In genomic region chr16:15403392-15403995, GRCh38 we compare ENCODE assay signal across 17 cellular contexts. TPM values are rescaled to one million over a fixed set of nuclear protein-coding genes. Genes with fewer than 3 reads are reported as not detected.
A peak's percentile ranks its signal among the peaks of the same experiment; 100 is the strongest.
DNase-seq lines count a peak whose midpoint lies in the region; ATAC-seq and TF ChIP-seq lines count a peak whose summit lies in the region.
"Had no signal": no experiment of that assay in that cellular context is flagged by ENCODE, and none has a peak within 500 bp of the region (broad histone marks: within the 10 kb centered on the region; RNA-seq: fewer than 3 reads in every experiment).

No MANE protein-coding gene starts in this region.

- H3K36me3 ChIP-seq in HUES48 (ENCODE audit: control insufficient read depth, insufficient read depth, low read length) (no peaks in the 10 kb centered on the region), PC-9 (ENCODE audit: low read depth) (no peaks in the 10 kb centered on the region), tibial nerve (peaks cover 0 to 33% (median 4%) of the 10 kb centered on the region in 3 donors), vagina (no peaks in the 10 kb centered on the region)
- H3K36me3 ChIP-seq: neutrophil had no signal

- no peaks in the 10 kb centered on the region for H3K9me2 ChIP-seq in PC-9 (ENCODE audit: insufficient read depth)

- H3K4me1 ChIP-seq in HUES48 (ENCODE audit: control insufficient read depth, insufficient read depth, low read length) (peaks cover 14% of the 10 kb centered on the region), PC-9 (replicated peaks; ENCODE audit: insufficient read depth) (peaks cover 9% of the 10 kb centered on the region), tibial nerve (no peaks in the 10 kb centered on the region), vagina (no peaks in the 10 kb centered on the region)
- H3K4me1 ChIP-seq: A549 had no signal

- CTCF ChIA-PET in PC-9 (lab: Charles Lee), result interaction anchor here (0.7 kb wide), 1 partner anchor 64 kb away, joined by 3 read pairs; no protein-coding TSS in a partner anchor

- no peak for TF ChIP-seq EP300 in tibial nerve (IDR thresholded peaks at IDR 0.05)

- H3K27me3 ChIP-seq in HUES48 (ENCODE audit: control insufficient read depth, insufficient read depth, low read length), result no peaks in the 10 kb centered on the region
- H3K27me3 ChIP-seq in PC-9 (ENCODE audit: insufficient read depth, low read depth), result no peaks in the 10 kb centered on the region
- H3K27me3 ChIP-seq in tibial nerve, result no peaks in the 10 kb centered on the region
- no peaks in the 10 kb centered on the region for H3K27me3 ChIP-seq in vagina
- H3K27me3 ChIP-seq: neutrophil had no signal

- TF ChIP-seq POLR2A in tibial nerve (IDR thresholded peaks at IDR 0.05) (no peak), vagina (IDR thresholded peaks at IDR 0.05) (no peak)

- POLR2A ChIA-PET in PC-9 (lab: Charles Lee; ENCODE audit: unreplicated experiment), result interaction anchor here (0.6 kb wide), 1 partner anchor 54 kb away, joined by 8 read pairs; no protein-coding TSS in a partner anchor

- intact Hi-C loops in PC-9 (cut with micrococcal nuclease; ENCODE audit: unreplicated experiment) (no loop called here), vagina (cut with DNase I) (no loop called here)

- peak overlapping the region; percentile 49 for H3K27ac ChIP-seq in HUES48 (ENCODE audit: low read depth, low read length)
- H3K27ac ChIP-seq in PC-9, result peak overlapping the region; percentile 32
- H3K27ac ChIP-seq in tibial nerve, result peak overlapping the region in 1 of 4 donors; percentile 61
- no peak overlapping the region for H3K27ac ChIP-seq in vagina
- H3K27ac ChIP-seq: A549, neutrophil had no signal

- H3K9ac ChIP-seq in HUES48 (ENCODE audit: low read depth, low read length), result no peak overlapping the region

- H3K4me3 ChIP-seq in AG10803 (ENCODE audit: low read length) (no peak overlapping the region), HUES48 (ENCODE audit: low read depth, low read length) (no peak overlapping the region), PC-9 (no peak overlapping the region), fibroblast of mammary gland (ENCODE audit: control insufficient read depth, low read depth, low read length) (no peak overlapping the region), tibial nerve (no peak overlapping the region), vagina (no peak overlapping the region)
- H3K4me3 ChIP-seq: A549 had no signal

- WGBS in tibial nerve, 2 donors, result 94 to 96% methylated on average over 9 of the region's 9 CpGs

- TF ChIP-seq CTCF in AG10803 (conservative IDR thresholded peaks at IDR 0.05; ENCODE audit: low read length), result no peak
- TF ChIP-seq CTCF in PC-9 (conservative IDR thresholded peaks at IDR 0.05), result no peak
- TF ChIP-seq CTCF in fibroblast of mammary gland (conservative IDR thresholded peaks at IDR 0.05; ENCODE audit: control insufficient read depth, insufficient read depth, low read depth, low read length), result no peak
- no peak for TF ChIP-seq CTCF in tibial nerve (IDR thresholded peaks at IDR 0.05)
- TF ChIP-seq CTCF in vagina (IDR thresholded peaks at IDR 0.05), result no peak

- peak overlapping the region; percentile 16; the same call in 1 of the 2 replicates for H3K4me2 ChIP-seq in PC-9
- H3K4me2 ChIP-seq: A549 had no signal

- H3K9me3 ChIP-seq in HUES48 (ENCODE audit: control insufficient read depth, insufficient read depth, low read length), result no peaks in the 10 kb centered on the region
- H3K9me3 ChIP-seq in PC-9 (ENCODE audit: insufficient read depth, low read depth), result no peaks in the 10 kb centered on the region
- H3K9me3 ChIP-seq in tibial nerve, result no peaks in the 10 kb centered on the region
- no peaks in the 10 kb centered on the region for H3K9me3 ChIP-seq in vagina
- H3K9me3 ChIP-seq: A549, neutrophil had no signal

- H4K20me1 ChIP-seq in PC-9 (ENCODE audit: insufficient read depth), result no peaks in the 10 kb centered on the region

- H3K79me2 ChIP-seq in PC-9 (ENCODE audit: low read depth), result no peaks in the 10 kb centered on the region

- DNase-seq in AG10803 (ENCODE audit: low read depth) (peak; percentile 21), PC-9 (peak; percentile 25 to 81), fibroblast of mammary gland (ENCODE audit: low read depth) (peak; percentile 5), tibial nerve (ENCODE audit: low spot score in 2 of 2) (no peak), vagina (ENCODE audit: extremely low spot score in 2 of 2) (no peak)
- no peak for DNase-seq in activated CD8-positive, alpha-beta memory T cell treated with anti-CD3 and anti-CD28 coated beads for 24 hours
- DNase-seq: activated CD4-positive, alpha-beta T cell treated with anti-CD3 and anti-CD28 coated beads, Interleukin-2, amount 50 U/mL, for 4 hours; dermis blood vessel endothelial cell; MM.1S; NCI-H2227 treated with DMSO at 0.1 percent for 48 hours; stimulated activated naive CD8-positive, alpha-beta T cell treated with anti-CD3 and anti-CD28 coated beads, Interleukin-15, amount 100 ng/mL, for 72 hours had no signal

- H3F3A ChIP-seq in PC-9 (ENCODE audit: insufficient read depth, low read depth), result peaks cover 15% of the 10 kb centered on the region; the same call in 1 of the 2 replicates

- no peak overlapping the region for H2AFZ ChIP-seq in PC-9

- ATAC-seq in HG02884 (IDR thresholded peaks at IDR 0.05; ENCODE audit: unreplicated experiment), result no peak
- ATAC-seq: A549; HCT116; stimulated activated naive CD8-positive, alpha-beta T cell treated with anti-CD3 and anti-CD28 coated beads, Interleukin-15, amount 100 ng/mL, for 72 hours had no signal

- BruUV-seq in PC-9 (replicated peaks; lab: Mats Ljungman, UMichigan), result no TSS peak

RNA-seq across cellular contexts. Expression of gene MPV17L, which starts 7.9 kb away (rescaled TPM):
- total RNA-seq in PC-9 (2021) (0.11 TPM in 1 of 2 replicates, not detected in the other), tibial nerve (10 to 100 TPM in 3 of 4 donors, 1 to 10 TPM in 1; 5.9 to 18.6 (median 11.8) TPM), vagina (4.4 TPM)
- total RNA-seq: T-helper 1 cell treated with Interleukin-12 subunit alpha and Interleukin-12 subunit beta and Interleukin-4 antibody, amounts not matched to agents 30 ng/mL and 1 ng/mL, for 36 hours had no signal

RNA-seq across cellular contexts. Expression of gene NPIPA5, which starts 25.4 kb away (rescaled TPM):
- total RNA-seq in PC-9 (2021), result 0.68 and 0.73 TPM in 2 replicates
- total RNA-seq in tibial nerve, result 10 to 100 TPM in 2 of 4 donors, 1 to 10 TPM in 1, not detected in 1; 4.8 to 21.6 (median 11.0) TPM
- total RNA-seq in vagina, result 5.9 TPM

RNA-seq across cellular contexts. Expression of gene BMERB1, which starts 30.9 kb away (rescaled TPM):
- total RNA-seq in PC-9 (2021) (3.9 and 4.3 TPM in 2 replicates), tibial nerve (10 to 100 TPM; 42.9 to 85.9 (median 54.8) TPM), vagina (46.9 TPM)

Comparison
In these comparisons a context has a peak if more than half of its experiments do, and no peak if none do; other contexts are left out.
1. DNase-seq: peak in AG10803 (single experiment), PC-9 (2 of 2) and fibroblast of mammary gland (single experiment); none in tibial nerve (0 of 2), activated CD8-positive, alpha-beta memory T cell treated with anti-CD3 and anti-CD28 coated beads for 24 hours (single experiment) and vagina (0 of 2).